ENCODE assay signal across 25 cellular contexts in genomic region chr10:58358947-58359346, GRCh38.
"Had no signal": no experiment of that assay in that cellular context is flagged by ENCODE, and none has a peak within 500 bp of the region (broad histone marks: within the 10 kb centered on the region; RNA-seq: fewer than 3 reads in every experiment).

No MANE protein-coding gene starts in this region.

- H3K4me1 Mint-ChIP-seq: endodermal cell had no signal

- ATAC-seq: esophagus mucosa, gastroesophageal sphincter, left cardiac atrium, lower lobe of right lung, pancreas, upper lobe of right lung had no signal

- H3K9me3 ChIP-seq: gastroesophageal sphincter, heart left ventricle, lower lobe of right lung, neutrophil, pancreas, sigmoid colon, spleen, thoracic aorta, tibial nerve, upper lobe of right lung, uterus had no signal

- H3K36me3 Mint-ChIP-seq: naive B cell had no signal

- DNase-seq: cerebellar nuclear complex; effector CD8-positive, alpha-beta T cell; endodermal cell; foreskin fibroblast; heart left ventricle; kidney; left cardiac atrium; left ventricle myocardium superior; lower lobe of right lung; naive B cell; pancreas; sigmoid colon; spleen; stimulated activated naive B cell treated with anti-CD40 and anti-IgM and Interleukin-4, amounts not matched to agents 10 μg/mL and 1 μg/mL and 100 μg/mL, for 72 hours; upper lobe of right lung; uterus had no signal

- H3K4me1 ChIP-seq: uterus had no signal

- H3K27me3 Mint-ChIP-seq: naive B cell; natural killer cell treated with Interleukin-12 subunit alpha and Interleukin-12 subunit beta and Interleukin-15 and Interleukin-18, amount 100 ng/mL, for 72 hours; stimulated activated naive B cell treated with anti-CD40 and anti-IgM and Interleukin-4, amounts not matched to agents 10 μg/mL and 1 μg/mL and 100 μg/mL, for 72 hours; stimulated activated naive CD8-positive, alpha-beta T cell treated with anti-CD3 and anti-CD28 coated beads, Interleukin-15, Interleukin-2, amounts not matched to agents 100 ng/mL and 50 ng/mL, for 24 hours had no signal

- H3K4me3 Mint-ChIP-seq: endodermal cell; natural killer cell treated with Interleukin-12 subunit alpha and Interleukin-12 subunit beta and Interleukin-15 and Interleukin-18, amount 100 ng/mL, for 72 hours; neural crest cell; stimulated activated naive B cell treated with anti-CD40 and anti-IgM and Interleukin-4, amounts not matched to agents 10 μg/mL and 1 μg/mL and 100 μg/mL, for 72 hours; stimulated activated naive CD8-positive, alpha-beta T cell treated with anti-CD3 and anti-CD28 coated beads, Interleukin-15, Interleukin-2, amounts not matched to agents 100 ng/mL and 50 ng/mL, for 24 hours had no signal

- H3K9me3 Mint-ChIP-seq: endodermal cell; naive B cell; natural killer cell treated with Interleukin-12 subunit alpha and Interleukin-12 subunit beta and Interleukin-15 and Interleukin-18, amount 100 ng/mL, for 72 hours; neural crest cell; stimulated activated naive B cell treated with anti-CD40 and anti-IgM and Interleukin-4, amounts not matched to agents 10 μg/mL and 1 μg/mL and 100 μg/mL, for 72 hours; stimulated activated naive CD8-positive, alpha-beta T cell treated with anti-CD3 and anti-CD28 coated beads, Interleukin-15, Interleukin-2, amounts not matched to agents 100 ng/mL and 50 ng/mL, for 24 hours had no signal

- H3K36me3 ChIP-seq: pancreas, thoracic aorta, uterus had no signal

- H3K27ac Mint-ChIP-seq: endodermal cell; natural killer cell treated with Interleukin-12 subunit alpha and Interleukin-12 subunit beta and Interleukin-15 and Interleukin-18, amount 100 ng/mL, for 72 hours; stimulated activated naive B cell treated with anti-CD40 and anti-IgM and Interleukin-4, amounts not matched to agents 10 μg/mL and 1 μg/mL and 100 μg/mL, for 72 hours had no signal

- H3K4me3 ChIP-seq: gastroesophageal sphincter, heart left ventricle, hepatocyte, lower lobe of right lung, pancreas, sigmoid colon, spleen, thoracic aorta, tibial nerve, upper lobe of right lung, uterus had no signal
